In genomic region chr10:121070257-121070656, GRCh38 we compare ENCODE assay signal across 7 cellular contexts.
A peak's percentile ranks its signal among the peaks of the same experiment; 100 is the strongest.
DNase-seq lines count a peak whose midpoint lies in the region; ATAC-seq, FAIRE-seq and TF ChIP-seq lines count a peak whose summit lies in the region.

No MANE protein-coding gene starts in this region.

- ATAC-seq in HG03457 (IDR thresholded peaks at IDR 0.05; ENCODE audit: unreplicated experiment), result no peak

- H3K4me3 ChIP-seq in epithelial cell of esophagus (ENCODE audit: low read length) (no peak overlapping the region), retinal pigment epithelial cell (ENCODE audit: low read length) (no peak overlapping the region)

- TF ChIP-seq CTCF in epithelial cell of esophagus (IDR thresholded peaks at IDR 0.05; ENCODE audit: insufficient read depth, low read depth, low read length, missing control alignments), result peak; percentile 47
- TF ChIP-seq CTCF in retinal pigment epithelial cell (conservative IDR thresholded peaks at IDR 0.05; ENCODE audit: low read depth, low read length), result peak; percentile 53

- intact Hi-C loops in posterior cingulate gyrus (cut with DNase I), result no loop called here

- peak; percentile 11 for DNase-seq in H54 (ENCODE audit: insufficient read length, low spot score)
- peak; percentile 36 to 65 for DNase-seq in NOMO-1 (lab: John Stamatoyannopoulos, UW; ENCODE audit: unreplicated experiment in 2 of 2)
- peak; percentile 66 for DNase-seq in epithelial cell of esophagus (ENCODE audit: low read depth)
- no peak for DNase-seq in retinal pigment epithelial cell (ENCODE audit: low read depth)
- no peak for DNase-seq in posterior cingulate gyrus
- DNase-seq in activated T-cell treated with anti-CD3 and anti-CD28 coated beads, Interleukin-2, amount 50 U/mL, for 1 hour, result no peak

- no peak for TF ChIP-seq POLR2A in H54 (IDR thresholded peaks at IDR 0.05; ENCODE audit: low read depth, low read length)

- FAIRE-seq in H54 (lab: Jason Lieb, UNC), result no peak

Comparison
In these comparisons a context has a peak if more than half of its experiments do, and no peak if none do; other contexts are left out.
1. DNase-seq: peak in H54 (single experiment), NOMO-1 (2 of 2) and epithelial cell of esophagus (single experiment); none in retinal pigment epithelial cell (single experiment), posterior cingulate gyrus (0 of 10) and activated T-cell treated with anti-CD3 and anti-CD28 coated beads, Interleukin-2, amount 50 U/mL, for 1 hour (single experiment).